Comparison of ENCODE assay signal across 8 cellular contexts in genomic region chr20:63973636-63974401, GRCh38. TPM values are rescaled to one million over a fixed set of nuclear protein-coding genes. Genes with fewer than 3 reads are reported as not detected.
DNase-seq lines count a peak whose midpoint lies in the region; ATAC-seq and TF ChIP-seq lines count a peak whose summit lies in the region.

No MANE protein-coding gene starts in this region.

- H3K4me1 Mint-ChIP-seq in nephron progenitor cell, result peaks cover 26% of the 10 kb centered on the region

- no peak for ATAC-seq in HG02870 (IDR thresholded peaks at IDR 0.05; ENCODE audit: unreplicated experiment)

- no peak overlapping the region for H3K9ac ChIP-seq in Karpas-422 (ENCODE audit: low read length)

- H2AFZ ChIP-seq in Karpas-422 (ENCODE audit: low read length), result no peak overlapping the region

- POLR2A ChIA-PET in RWPE1 (lab: Yijun Ruan, JAX; ENCODE audit: low non-redundant PET), result interaction anchor here (0.5 to 0.6 kb wide), 2 partner anchors 106 to 109 kb away, joined by 3 read pairs; partner anchors contain the start of gene TPD52L2

- peak overlapping the region; percentile 72 for H3K4me3 Mint-ChIP-seq in nephron progenitor cell

- H3K27ac ChIP-seq in Karpas-422 (ENCODE audit: low read length) (no peak overlapping the region), RWPE1 (peak overlapping the region; percentile 62), substantia nigra (ENCODE audit: low read depth, low read length, poor library complexity, severe bottlenecking) (no peak overlapping the region)

- H3K4me2 ChIP-seq in Karpas-422 (ENCODE audit: low read depth, low read length, poor library complexity, severe bottlenecking), result peak overlapping the region; percentile 37

- H3K27me3 Mint-ChIP-seq in nephron progenitor cell (ENCODE audit: low read depth, poor library complexity), result peaks cover 62% of the 10 kb centered on the region

- H3K36me3 ChIP-seq in Karpas-422 (ENCODE audit: insufficient read depth, low read length), result no peaks in the 10 kb centered on the region

- no peaks in the 10 kb centered on the region for H3K9me3 Mint-ChIP-seq in nephron progenitor cell

- peaks cover 4% of the 10 kb centered on the region for H3K79me2 ChIP-seq in Karpas-422 (ENCODE audit: low read length)

- peaks cover 17% of the 10 kb centered on the region for H3K4me1 ChIP-seq in Karpas-422 (ENCODE audit: low read length)

- DNase-seq in GDM1 (lab: John Stamatoyannopoulos, UW), result peak; percentile 72
- peak; percentile 92 for DNase-seq in Karpas-422
- DNase-seq in RWPE1 (ENCODE audit: low spot score), result peak; percentile 86
- peak; percentile 79 for DNase-seq in activated gamma-delta T cell treated with Interleukin-2 at 50 U/mL for 16 hours
- DNase-seq in fibroblast of the conjunctiva (ENCODE audit: low read depth), result peak; percentile 66
- peak; percentile 97 for DNase-seq in nephron progenitor cell
- peak in 45 of 49 donors; percentile 32 to 92 (median 79) for DNase-seq in substantia nigra (lab: John Stamatoyannopoulos, UW)

- no peaks in the 10 kb centered on the region for H3K9me3 ChIP-seq in Karpas-422 (ENCODE audit: low read length)

- H4K20me1 ChIP-seq in Karpas-422 (ENCODE audit: insufficient read depth, low read depth, low read length), result no peaks in the 10 kb centered on the region

- no peaks in the 10 kb centered on the region for H3K36me3 Mint-ChIP-seq in nephron progenitor cell (ENCODE audit: low read depth)

- TF ChIP-seq CTCF in RWPE1 (conservative IDR thresholded peaks at IDR 0.05; ENCODE audit: low read depth), result peak; percentile 100
- peak; percentile 99 for TF ChIP-seq CTCF in nephron progenitor cell (IDR thresholded peaks at IDR 0.05)

- no peaks in the 10 kb centered on the region for H3K9me2 ChIP-seq in Karpas-422 (replicated peaks; ENCODE audit: insufficient read depth, low read length)

- H3K27ac Mint-ChIP-seq in nephron progenitor cell, result no peak overlapping the region

- H3K4me3 ChIP-seq in Karpas-422 (ENCODE audit: low read length), result no peak overlapping the region

- CTCF ChIA-PET in RWPE1 (lab: Yijun Ruan, JAX), result interaction anchor here (0.5 to 2.6 kb wide), 61 partner anchors 8 to 1286 kb away, joined by 3 to 18 read pairs (median 4); partner anchors contain the start of genes LKAAEAR1, PTK6, RGS19 and TPD52L2

- H3K27me3 ChIP-seq in Karpas-422 (ENCODE audit: low read length), result no peaks in the 10 kb centered on the region

RNA-seq across cellular contexts. Expression of gene ZNF512B, which starts 4.1 kb away (rescaled TPM):
- total RNA-seq in Karpas-422 (2014; rRNA removed; shearing (Covaris generic); ENCODE audit: low replicate concordance), result 4.2 and 9.0 TPM in 2 replicates

RNA-seq across cellular contexts. Expression of gene SAMD10, which starts 5.6 kb away (rescaled TPM):
- total RNA-seq in Karpas-422 (2014; rRNA removed; shearing (Covaris generic); ENCODE audit: low replicate concordance), result 11.7 and 13.0 TPM in 2 replicates

RNA-seq across cellular contexts. Expression of gene PRPF6, which starts 7.1 kb away (rescaled TPM):
- 24.2 and 40.7 TPM in 2 replicates for total RNA-seq in Karpas-422 (2014; rRNA removed; shearing (Covaris generic); ENCODE audit: low replicate concordance)

RNA-seq across cellular contexts. Expression of gene UCKL1, which starts 17.6 kb away (rescaled TPM):
- total RNA-seq in Karpas-422 (2014; rRNA removed; shearing (Covaris generic); ENCODE audit: low replicate concordance), result 32.3 and 35.3 TPM in 2 replicates
